Comparison of ENCODE assay signal across 32 cellular contexts in genomic region chr5:138382347-138382746, GRCh38. TPM values are rescaled to one million over a fixed set of nuclear protein-coding genes. Genes with fewer than 3 reads are reported as not detected.
"Had no signal": no experiment of that assay in that cellular context is flagged by ENCODE, and none has a peak within 500 bp of the region (broad histone marks: within the 10 kb centered on the region; RNA-seq: fewer than 3 reads in every experiment).

No MANE protein-coding gene starts in this region.

- H3K4me1 ChIP-seq: parathyroid adenoma, spleen, thyroid gland, tibial nerve, upper lobe of left lung, vagina had no signal

- H3K4me3 ChIP-seq: psoas muscle, skin epidermis, smooth muscle cell, spleen, stomach, thoracic aorta, thyroid gland, tibial nerve, upper lobe of left lung, vagina had no signal

- DNase-seq: naive B cell; naive thymus-derived CD8-positive, alpha-beta T cell; nephron progenitor cell; nucleus accumbens; posterior cingulate gyrus; psoas muscle; right cardiac atrium; spleen; stimulated activated CD4-positive, alpha-beta T cell treated with anti-CD3 and anti-CD28 coated beads, Interleukin-12 subunit alpha, Interleukin-12 subunit beta, amount 100 ng/mL, for 4 hours; stimulated activated CD4-positive, alpha-beta T cell treated with anti-CD3 and anti-CD28 coated beads, Interleukin-2, amount 100 ng/mL, for 24 hours; stimulated activated CD4-positive, alpha-beta T cell treated with anti-CD3 and anti-CD28 coated beads, Interleukin-2, amount 100 ng/mL, for 48 hours; stimulated activated CD4-positive, alpha-beta T cell treated with anti-CD3 and anti-CD28 coated beads, Interleukin-4, amount 100 ng/mL, for 24 hours; stimulated activated naive B cell treated with anti-CD40 and anti-IgM and Interleukin-4, amounts not matched to agents 10 μg/mL and 1 μg/mL and 100 μg/mL, for 72 hours; stimulated activated naive CD4-positive, alpha-beta T cell treated with Interleukin-2 at 50 U/mL for 16 hours; stomach; thyroid gland; trophoblast cell; upper lobe of left lung had no signal

- H3K4me2 ChIP-seq: smooth muscle cell had no signal

- H2AFZ ChIP-seq: parathyroid adenoma had no signal

- H3K4me1 Mint-ChIP-seq: naive B cell; nephron progenitor cell; neural crest cell; stimulated activated naive B cell treated with anti-CD40 and anti-IgM and Interleukin-4, amounts not matched to agents 10 μg/mL and 1 μg/mL and 100 μg/mL, for 72 hours had no signal

- H3K9me3 ChIP-seq: neutrophil, psoas muscle, spleen, stomach, thoracic aorta, thyroid gland, tibial nerve, upper lobe of left lung, vagina had no signal

- H3K4me3 Mint-ChIP-seq: naive B cell; naive thymus-derived CD8-positive, alpha-beta T cell; natural killer cell treated with Interleukin-12 subunit alpha and Interleukin-12 subunit beta and Interleukin-15 and Interleukin-18, amount 100 ng/mL, for 72 hours; nephron progenitor cell; neural crest cell; stimulated activated effector memory CD8-positive, alpha-beta T cell treated with anti-CD3 and anti-CD28 coated beads, Interleukin-12 subunit alpha, Interleukin-12 subunit beta, amount 100 ng/mL, for 72 hours; stimulated activated naive B cell treated with anti-CD40 and anti-IgM and Interleukin-4, amounts not matched to agents 10 μg/mL and 1 μg/mL and 100 μg/mL, for 72 hours; stimulated activated naive CD8-positive, alpha-beta T cell treated with anti-CD3 and anti-CD28 coated beads, Interleukin-15, Interleukin-2, amounts not matched to agents 100 ng/mL and 50 ng/mL, for 24 hours had no signal

- H3K27ac ChIP-seq: neutrophil, psoas muscle, skin epidermis, spleen, stomach, thoracic aorta, thyroid gland, tibial nerve, upper lobe of left lung, vagina had no signal

- ATAC-seq: naive thymus-derived CD8-positive, alpha-beta T cell; natural killer cell treated with Interleukin-12 subunit alpha and Interleukin-12 subunit beta and Interleukin-15 and Interleukin-18, amount 100 ng/mL, for 72 hours; psoas muscle; right cardiac atrium; sciatic nerve; stimulated activated effector memory CD8-positive, alpha-beta T cell treated with anti-CD3 and anti-CD28 coated beads, Interleukin-12 subunit alpha, Interleukin-12 subunit beta, amount 100 ng/mL, for 72 hours; stimulated activated naive B cell treated with anti-CD40 and anti-IgM and Interleukin-4, amounts not matched to agents 10 μg/mL and 1 μg/mL and 100 μg/mL, for 72 hours had no signal

- H3K27ac Mint-ChIP-seq: naive thymus-derived CD8-positive, alpha-beta T cell; natural killer cell treated with Interleukin-12 subunit alpha and Interleukin-12 subunit beta and Interleukin-15 and Interleukin-18, amount 100 ng/mL, for 72 hours; progenitor cell of endocrine pancreas; stimulated activated effector memory CD8-positive, alpha-beta T cell treated with anti-CD3 and anti-CD28 coated beads, Interleukin-12 subunit alpha, Interleukin-12 subunit beta, amount 100 ng/mL, for 72 hours; stimulated activated naive B cell treated with anti-CD40 and anti-IgM and Interleukin-4, amounts not matched to agents 10 μg/mL and 1 μg/mL and 100 μg/mL, for 72 hours; stimulated activated naive CD8-positive, alpha-beta T cell treated with anti-CD3 and anti-CD28 coated beads, Interleukin-15, Interleukin-2, amounts not matched to agents 100 ng/mL and 50 ng/mL, for 24 hours had no signal

- H3K9ac ChIP-seq: parathyroid adenoma had no signal

- H3K27me3 ChIP-seq: neutrophil, spleen, stomach, thyroid gland, tibial nerve, upper lobe of left lung, vagina had no signal

- H3K9me3 Mint-ChIP-seq: naive B cell; naive thymus-derived CD8-positive, alpha-beta T cell; natural killer cell treated with Interleukin-12 subunit alpha and Interleukin-12 subunit beta and Interleukin-15 and Interleukin-18, amount 100 ng/mL, for 72 hours; nephron progenitor cell; neural crest cell; stimulated activated effector memory CD8-positive, alpha-beta T cell treated with anti-CD3 and anti-CD28 coated beads, Interleukin-12 subunit alpha, Interleukin-12 subunit beta, amount 100 ng/mL, for 72 hours; stimulated activated naive B cell treated with anti-CD40 and anti-IgM and Interleukin-4, amounts not matched to agents 10 μg/mL and 1 μg/mL and 100 μg/mL, for 72 hours; stimulated activated naive CD8-positive, alpha-beta T cell treated with anti-CD3 and anti-CD28 coated beads, Interleukin-15, Interleukin-2, amounts not matched to agents 100 ng/mL and 50 ng/mL, for 24 hours had no signal

- H3K27me3 Mint-ChIP-seq: naive B cell; naive thymus-derived CD8-positive, alpha-beta T cell; natural killer cell treated with Interleukin-12 subunit alpha and Interleukin-12 subunit beta and Interleukin-15 and Interleukin-18, amount 100 ng/mL, for 72 hours; progenitor cell of endocrine pancreas; stimulated activated naive B cell treated with anti-CD40 and anti-IgM and Interleukin-4, amounts not matched to agents 10 μg/mL and 1 μg/mL and 100 μg/mL, for 72 hours; stimulated activated naive CD8-positive, alpha-beta T cell treated with anti-CD3 and anti-CD28 coated beads, Interleukin-15, Interleukin-2, amounts not matched to agents 100 ng/mL and 50 ng/mL, for 24 hours had no signal

RNA-seq across cellular contexts. Expression of gene CDC25C, which starts 50.7 kb away (rescaled TPM):
- total RNA-seq: naive thymus-derived CD8-positive, alpha-beta T cell; psoas muscle; sciatic nerve; thoracic aorta; ureter had no signal
- polyA plus RNA-seq: naive thymus-derived CD8-positive, alpha-beta T cell; right cardiac atrium had no signal
